ENCODE assay signal across 8 cellular contexts in genomic region chr1:155017021-155017945, GRCh38. TPM values are rescaled to one million over a fixed set of nuclear protein-coding genes. Genes with fewer than 3 reads are reported as not detected.
DNase-seq lines count a peak whose midpoint lies in the region; ATAC-seq and TF ChIP-seq lines count a peak whose summit lies in the region.

No MANE protein-coding gene starts in this region.

- DNase-seq in GDM1 (lab: John Stamatoyannopoulos, UW) (peak; percentile 82), HAP-1 (ENCODE audit: low spot score in 2 of 2) (peak; percentile 85 to 95), NAMALWA (ENCODE audit: low spot score) (peak; percentile 94), T follicular helper cell (ENCODE audit: low read depth) (peak; percentile 84), left cardiac atrium (peak; percentile 91), progenitor cell of endocrine pancreas (ENCODE audit: low spot score, unreplicated experiment) (peak; percentile 84), upper lobe of left lung (peak; percentile 93 to 97)

- peak overlapping the region; percentile 35 for H3K4me3 Mint-ChIP-seq in progenitor cell of endocrine pancreas (ENCODE audit: low read depth)

- peak overlapping the region; percentile 90 for H3K27ac Mint-ChIP-seq in progenitor cell of endocrine pancreas

- in situ Hi-C loops in HAP-1 (cut with MboI; ENCODE audit: low sequenced_read_pairs), result no loop called here

- no peaks in the 10 kb centered on the region for H3K27me3 Mint-ChIP-seq in progenitor cell of endocrine pancreas

- ATAC-seq in left cardiac atrium, result peak; percentile 90 to 96
- peak; percentile 93 to 96 for ATAC-seq in upper lobe of left lung (ENCODE audit: low FRiP score in 2 of 2)

- intact Hi-C loops in left cardiac atrium (cut with DNase I), result no loop called here

- H3K4me1 ChIP-seq in HAP-1 (peaks cover 9% of the 10 kb centered on the region), upper lobe of left lung (peaks cover 45 to 52% (median 48%) of the 10 kb centered on the region in 4 donors)

- no peaks in the 10 kb centered on the region for H3K9me3 Mint-ChIP-seq in progenitor cell of endocrine pancreas (ENCODE audit: low read depth)

- no peaks in the 10 kb centered on the region for H3K9me3 ChIP-seq in HAP-1
- H3K9me3 ChIP-seq in upper lobe of left lung, result no peaks in the 10 kb centered on the region

- peaks cover 2% of the 10 kb centered on the region for H3K4me1 Mint-ChIP-seq in progenitor cell of endocrine pancreas (ENCODE audit: low read depth)

- H3K27me3 ChIP-seq in HAP-1 (ENCODE audit: low read depth) (no peaks in the 10 kb centered on the region), upper lobe of left lung (no peaks in the 10 kb centered on the region)

- H3K27ac ChIP-seq in adipose tissue (ENCODE audit: low read depth, low read length) (peak overlapping the region; percentile 57), upper lobe of left lung (peak overlapping the region; percentile 74 to 88 (median 85))

- peaks cover 29% of the 10 kb centered on the region for H3K36me3 ChIP-seq in HAP-1 (replicated peaks)
- H3K36me3 ChIP-seq in upper lobe of left lung, result peaks cover 4 to 29% (median 23%) of the 10 kb centered on the region in 4 donors

- H3K36me3 Mint-ChIP-seq in progenitor cell of endocrine pancreas (ENCODE audit: insufficient read depth), result peaks cover 3% of the 10 kb centered on the region

- 3 to 7% (median 3%) methylated on average over 23 to 49 of the region's 49 CpGs for WGBS in adipose tissue, 3 donors
- WGBS in upper lobe of left lung, 2 donors, result 7 to 8% methylated on average over 18 to 32 of the region's 49 CpGs

- H3K4me3 ChIP-seq in HAP-1, result peak overlapping the region; percentile 26
- peak overlapping the region in 3 of 4 donors; percentile 27 to 46 (median 44) for H3K4me3 ChIP-seq in upper lobe of left lung

- TF ChIP-seq POLR2A in upper lobe of left lung (IDR thresholded peaks at IDR 0.05), result peak in 1 of 4 donors; percentile 63

- TF ChIP-seq CTCF in progenitor cell of endocrine pancreas (IDR thresholded peaks at IDR 0.05; ENCODE audit: unreplicated experiment) (peak; percentile 99), upper lobe of left lung (IDR thresholded peaks at IDR 0.05) (peak; percentile 97 to 100 (median 99))

- TF ChIP-seq EP300 in upper lobe of left lung (IDR thresholded peaks at IDR 0.05), result peak in 2 of 4 donors; percentile 66 to 81

RNA-seq across cellular contexts. Expression of gene ZBTB7B, which starts 14.7 kb away (rescaled TPM):
- polyA plus RNA-seq in adipose tissue, result 10 to 100 TPM; 30.4 to 55.4 (median 35.7) TPM
- total RNA-seq in left cardiac atrium (10 to 100 TPM; 49.6 to 52.6 TPM), progenitor cell of endocrine pancreas (28.9 and 29.9 TPM in 2 replicates), upper lobe of left lung (10 to 100 TPM; 43.9 to 88.2 (median 66.2) TPM)

RNA-seq across cellular contexts. Expression of gene DCST2, which starts 16.3 kb away (rescaled TPM):
- under 1 TPM; 0.48 to 0.86 (median 0.67) TPM for polyA plus RNA-seq in adipose tissue
- total RNA-seq in left cardiac atrium (under 1 TPM in 1 of 2 donors, not detected in 1; 0.59 TPM), progenitor cell of endocrine pancreas (2.2 TPM in 2 replicates), upper lobe of left lung (1 to 10 TPM in 4 of 6 donors, under 1 TPM in 2; 0.49 to 2.1 (median 1.1) TPM)

RNA-seq across cellular contexts. Expression of gene DCST1, which starts 16.3 kb away (rescaled TPM):
- polyA plus RNA-seq in adipose tissue, result not detected
- total RNA-seq in left cardiac atrium (not detected), progenitor cell of endocrine pancreas (not detected in 2 replicates), upper lobe of left lung (under 1 TPM in 1 of 6 donors, not detected in 5; 0.89 TPM)

RNA-seq across cellular contexts. Expression of gene LENEP, which starts 23.9 kb away (rescaled TPM):
- not detected for polyA plus RNA-seq in adipose tissue
- not detected for total RNA-seq in left cardiac atrium
- 0.84 TPM in 2 replicates for total RNA-seq in progenitor cell of endocrine pancreas
- 1 to 10 TPM in 1 of 6 donors, under 1 TPM in 1, not detected in 4; 0.57 to 1.0 TPM for total RNA-seq in upper lobe of left lung

RNA-seq across cellular contexts. Expression of gene ADAM15, which starts 33.8 kb away (rescaled TPM):
- 100 to 1,000 TPM in 2 of 3 donors, 10 to 100 TPM in 1; 47.1 to 217 (median 169) TPM for polyA plus RNA-seq in adipose tissue
- total RNA-seq in left cardiac atrium (100 to 1,000 TPM; 108 to 142 TPM), progenitor cell of endocrine pancreas (20.9 and 22.1 TPM in 2 replicates), upper lobe of left lung (100 to 1,000 TPM in 4 of 6 donors, 10 to 100 TPM in 2; 52.1 to 246 (median 106) TPM)

Comparison
In these comparisons a context has a peak if more than half of its experiments do, and no peak if none do; other contexts are left out.
1. Peak in every context shown above with its lines: DNase-seq, ATAC-seq, H3K4me3 ChIP-seq and H3K27ac ChIP-seq.